1 cellular context compared by ENCODE assay signal in genomic region chr16:80518436-80518835, GRCh38.
TF ChIP-seq lines count a peak whose summit lies in the region.

No MANE protein-coding gene starts in this region.

TF ChIP-seq in GM12878, 131 proteins besides CTCF, POLR2A, EP300 and RAD21:
- no peak for TF ChIP-seq ZBTB40 (IDR thresholded peaks at IDR 0.05; ENCODE audit: borderline replicate concordance)
- TF ChIP-seq ZBED1 (IDR thresholded peaks at IDR 0.05; ENCODE audit: borderline replicate concordance): no peak
- TF ChIP-seq ESRRA (IDR thresholded peaks at IDR 0.05; ENCODE audit: low read length): no peak
- TF ChIP-seq CBX3 (IDR thresholded peaks at IDR 0.05; ENCODE audit: borderline replicate concordance, low read depth): no peak
